ENCODE assay signal across 8 cellular contexts in genomic region chr9:107751522-107752235, GRCh38.
DNase-seq lines count a peak whose midpoint lies in the region; ATAC-seq and TF ChIP-seq lines count a peak whose summit lies in the region.

No MANE protein-coding gene starts in this region.

- H3K27me3 Mint-ChIP-seq in stimulated activated naive B cell treated with anti-CD40 and anti-IgM and Interleukin-4, amounts not matched to agents 10 μg/mL and 1 μg/mL and 100 μg/mL, for 72 hours = peaks cover 0 to 3% of the 10 kb centered on the region in 2 donors

- no peak overlapping the region for H3K4me3 ChIP-seq in fibroblast of pulmonary artery (replicated peaks; ENCODE audit: low read depth, low read length)

- ATAC-seq in GM21723 (IDR thresholded peaks at IDR 0.05; ENCODE audit: unreplicated experiment) = peak; percentile 90
- ATAC-seq in stimulated activated naive B cell treated with anti-CD40 and anti-IgM and Interleukin-4, amounts not matched to agents 10 μg/mL and 1 μg/mL and 100 μg/mL, for 72 hours (replicated peaks) = peak; percentile 92 to 93

- DNase-seq in GM03348 (ENCODE audit: low spot score) (peak; percentile 54), NOMO-1 (lab: John Stamatoyannopoulos, UW; ENCODE audit: unreplicated experiment in 2 of 2) (peak; percentile 41 to 80), fibroblast of pulmonary artery (ENCODE audit: low read depth) (peak; percentile 42), GF-D8 (lab: John Stamatoyannopoulos, UW) (no peak), occipital lobe (lab: John Stamatoyannopoulos, UW) (no peak)
- DNase-seq in stimulated activated naive B cell treated with anti-CD40 and anti-IgM and Interleukin-4, amounts not matched to agents 10 μg/mL and 1 μg/mL and 100 μg/mL, for 72 hours = peak; percentile 32
- no peak for DNase-seq in activated T-cell treated with anti-CD3 and anti-CD28 coated beads, Interleukin-2, amount 50 U/mL, for 1 hour

- H3K27ac Mint-ChIP-seq in stimulated activated naive B cell treated with anti-CD40 and anti-IgM and Interleukin-4, amounts not matched to agents 10 μg/mL and 1 μg/mL and 100 μg/mL, for 72 hours = peak overlapping the region; percentile 48

- peaks cover 3% of the 10 kb centered on the region in 2 donors for H3K9me3 Mint-ChIP-seq in stimulated activated naive B cell treated with anti-CD40 and anti-IgM and Interleukin-4, amounts not matched to agents 10 μg/mL and 1 μg/mL and 100 μg/mL, for 72 hours

- TF ChIP-seq CTCF in fibroblast of pulmonary artery (IDR thresholded peaks at IDR 0.05; ENCODE audit: low read length, missing control alignments) = no peak

- H3K36me3 Mint-ChIP-seq in stimulated activated naive B cell treated with anti-CD40 and anti-IgM and Interleukin-4, amounts not matched to agents 10 μg/mL and 1 μg/mL and 100 μg/mL, for 72 hours = peaks cover 0 to 4% of the 10 kb centered on the region in 2 donors

- H3K4me1 Mint-ChIP-seq in stimulated activated naive B cell treated with anti-CD40 and anti-IgM and Interleukin-4, amounts not matched to agents 10 μg/mL and 1 μg/mL and 100 μg/mL, for 72 hours = peaks cover 8 to 10% of the 10 kb centered on the region in 2 donors

- no peak overlapping the region for H3K4me3 Mint-ChIP-seq in stimulated activated naive B cell treated with anti-CD40 and anti-IgM and Interleukin-4, amounts not matched to agents 10 μg/mL and 1 μg/mL and 100 μg/mL, for 72 hours

Comparison
In these comparisons a context has a peak if more than half of its experiments do, and no peak if none do; other contexts are left out.
1. DNase-seq: peak in GM03348 (single experiment), NOMO-1 (2 of 2), fibroblast of pulmonary artery (single experiment) and stimulated activated naive B cell treated with anti-CD40 and anti-IgM and Interleukin-4, amounts not matched to agents 10 μg/mL and 1 μg/mL and 100 μg/mL, for 72 hours (single experiment); none in activated T-cell treated with anti-CD3 and anti-CD28 coated beads, Interleukin-2, amount 50 U/mL, for 1 hour (single experiment), GF-D8 (single experiment) and occipital lobe (single experiment).